Comparison of ENCODE assay signal across 20 cellular contexts in genomic region chr13:52169839-52170238, GRCh38. TPM values are rescaled to one million over a fixed set of nuclear protein-coding genes. Genes with fewer than 3 reads are reported as not detected.
A peak's percentile ranks its signal among the peaks of the same experiment; 100 is the strongest.
DNase-seq lines count a peak whose midpoint lies in the region.
"Had no signal": no experiment of that assay in that cellular context is flagged by ENCODE, and none has a peak within 500 bp of the region (broad histone marks: within the 10 kb centered on the region; RNA-seq: fewer than 3 reads in every experiment).

No MANE protein-coding gene starts in this region.

- H3K4me2 ChIP-seq in Karpas-422 (ENCODE audit: low read depth, low read length, poor library complexity, severe bottlenecking), result no peak overlapping the region
- H3K4me2 ChIP-seq: A549, GM23338 had no signal

- H3K79me2 ChIP-seq in Karpas-422 (ENCODE audit: low read length), result no peaks in the 10 kb centered on the region

- no peaks in the 10 kb centered on the region for H3K4me1 ChIP-seq in Karpas-422 (ENCODE audit: low read length)
- H3K4me1 ChIP-seq: A549 had no signal

- H3K9me3 ChIP-seq in Karpas-422 (ENCODE audit: low read length), result no peaks in the 10 kb centered on the region
- H3K9me3 ChIP-seq: A549 had no signal

- peaks cover 15% of the 10 kb centered on the region; the same call in 1 of the 2 replicates for H3K36me3 ChIP-seq in Karpas-422 (ENCODE audit: insufficient read depth, low read length)

- H3K9ac ChIP-seq in Karpas-422 (ENCODE audit: low read length), result no peak overlapping the region

- H3K27me3 ChIP-seq in Karpas-422 (ENCODE audit: low read length), result no peaks in the 10 kb centered on the region

- DNase-seq in SK-MEL-5 (ENCODE audit: low read depth, low spot score), result peak; percentile 87
- DNase-seq in inferior parietal cortex (ENCODE audit: extremely low spot score), result peak; percentile 25
- no peak for DNase-seq in substantia nigra (lab: John Stamatoyannopoulos, UW)
- DNase-seq in Karpas-422, result no peak
- DNase-seq in activated CD4-positive, alpha-beta T cell treated with anti-CD3 and anti-CD28 coated beads for 1 hour, result no peak
- DNase-seq in activated naive CD4-positive, alpha-beta T cell (lab: John Stamatoyannopoulos, UW), result no peak
- no peak for DNase-seq in cardiac septum (ENCODE audit: low spot score)
- DNase-seq: AML-193; CD4-positive, alpha-beta T cell; DMS153; DMS79; GDM1; HCEC 1CT had no signal

- H3K27ac ChIP-seq in cingulate gyrus (ENCODE audit: low read depth, low read length) (peak overlapping the region; percentile 85), substantia nigra (ENCODE audit: low read depth, low read length, poor library complexity, severe bottlenecking) (peak overlapping the region; percentile 86), Karpas-422 (ENCODE audit: low read length) (no peak overlapping the region)
- H3K27ac ChIP-seq: 22Rv1, A549, C4-2B, HL-60 had no signal

- in situ Hi-C loops in SK-MEL-5 (cut with HindIII; ENCODE audit: low pct_unique_long_range_greater_than_20kb, low sequenced_read_pairs), result no loop called here

- no peaks in the 10 kb centered on the region for H3K9me2 ChIP-seq in Karpas-422 (replicated peaks; ENCODE audit: insufficient read depth, low read length)

- no peak overlapping the region for H2AFZ ChIP-seq in Karpas-422 (ENCODE audit: low read length)
- H2AFZ ChIP-seq: GM23338 had no signal

- intact Hi-C loops in cardiac septum (cut with DNase I), result no loop called here

- H4K20me1 ChIP-seq in Karpas-422 (ENCODE audit: insufficient read depth, low read depth, low read length), result no peaks in the 10 kb centered on the region

- H3K4me3 ChIP-seq in Karpas-422 (ENCODE audit: low read length), result no peak overlapping the region
- H3K4me3 ChIP-seq: A549, GM23338 had no signal

RNA-seq across cellular contexts. Expression of gene NEK3, which starts 10.4 kb away (rescaled TPM):
- total RNA-seq in SK-MEL-5 (2014; rRNA removed; shearing (Covaris generic)), result 7.6 and 8.1 TPM in 2 replicates
- 4.1 and 5.8 TPM in 2 replicates for polyA plus RNA-seq in SK-MEL-5 (2015; cell fraction: cytosol; rRNA removed)
- 40.9 and 51.3 TPM in 2 replicates for polyA plus RNA-seq in SK-MEL-5 (2015; cell fraction: nucleus; rRNA removed)
- 26.5 and 33.1 TPM in 2 replicates for total RNA-seq in Karpas-422 (2014; rRNA removed; shearing (Covaris generic); ENCODE audit: low replicate concordance)
- total RNA-seq in cardiac septum, result 7.5 TPM

RNA-seq across cellular contexts. Expression of gene NEK5, which starts 41.0 kb away (rescaled TPM):
- total RNA-seq in SK-MEL-5 (2014; rRNA removed; shearing (Covaris generic)), result 0.05 and 0.08 TPM in 2 replicates
- 0.18 TPM in 1 of 2 replicates, not detected in the other for polyA plus RNA-seq in SK-MEL-5 (2015; cell fraction: cytosol; rRNA removed)
- polyA plus RNA-seq in SK-MEL-5 (2015; cell fraction: nucleus; rRNA removed), result 0.22 TPM in 1 of 2 replicates, not detected in the other
- not detected in 2 replicates for total RNA-seq in Karpas-422 (2014; rRNA removed; shearing (Covaris generic); ENCODE audit: low replicate concordance)
- total RNA-seq in cardiac septum, result 0.67 TPM
- total RNA-seq: HT1080 had no signal

Comparison
In these comparisons a context has a peak if more than half of its experiments do, and no peak if none do; other contexts are left out.
1. DNase-seq: peak in SK-MEL-5 (single experiment) and inferior parietal cortex (single experiment); none in substantia nigra (0 of 49), Karpas-422 (single experiment), activated CD4-positive, alpha-beta T cell treated with anti-CD3 and anti-CD28 coated beads for 1 hour (single experiment), activated naive CD4-positive, alpha-beta T cell (0 of 4) and cardiac septum (single experiment).